28 cellular contexts compared by ENCODE assay signal in genomic region chr15:73947651-73948050, GRCh38. TPM values are rescaled to one million over a fixed set of nuclear protein-coding genes. Genes with fewer than 3 reads are reported as not detected.
DNase-seq lines count a peak whose midpoint lies in the region; ATAC-seq, FAIRE-seq and TF ChIP-seq lines count a peak whose summit lies in the region.
"Had no signal": no experiment of that assay in that cellular context is flagged by ENCODE, and none has a peak within 500 bp of the region (broad histone marks: within the 10 kb centered on the region; RNA-seq: fewer than 3 reads in every experiment).

No MANE protein-coding gene starts in this region.

- H3K4me1 ChIP-seq in ascending aorta (peaks cover 22 to 42% of the 10 kb centered on the region in 2 donors), kidney (ENCODE audit: control insufficient read depth in 1 of 2, insufficient read depth in 1 of 2, low read depth in 1 of 2, low read length in 2 of 2) (peaks cover 8 to 11% of the 10 kb centered on the region in 2 donors), smooth muscle cell (ENCODE audit: low read depth) (peaks cover 30% of the 10 kb centered on the region), aorta (ENCODE audit: control insufficient read depth in 1 of 2, insufficient read depth in 2 of 2, low read length in 2 of 2) (no peaks in the 10 kb centered on the region), adrenal gland (replicated peaks in 1 of 2) (peaks cover 17 to 20% of the 10 kb centered on the region in 2 donors)
- H3K4me1 ChIP-seq: HAP-1 had no signal

- H3K9ac ChIP-seq in kidney (ENCODE audit: low read length in 2 of 2) (no peak overlapping the region), smooth muscle cell (ENCODE audit: low read depth) (no peak overlapping the region)

- no peak for FAIRE-seq in kidney (lab: Jason Lieb, UNC)
- FAIRE-seq: GM12878 had no signal

- TF ChIP-seq POLR2A in adrenal gland (IDR thresholded peaks at IDR 0.05), result no peak

- intact Hi-C loops in ascending aorta (cut with DNase I) (no loop called here), kidney (cut with DNase I) (no loop called here), aorta (cut with DNase I) (loop anchor here in 1 of 2 donors (2.0 kb wide), 1 partner anchor 17 kb away; no protein-coding TSS in a partner anchor), adrenal gland (cut with DNase I) (no loop called here)

- ATAC-seq in aorta (ENCODE audit: low FRiP score) (no peak), HG03521 (IDR thresholded peaks at IDR 0.05; ENCODE audit: unreplicated experiment) (no peak)
- ATAC-seq: GM12878, GM23338 had no signal

- no peak overlapping the region for H3K4me2 ChIP-seq in smooth muscle cell
- H3K4me2 ChIP-seq: GM23338 had no signal

- H3K27me3 ChIP-seq in ascending aorta, result no peaks in the 10 kb centered on the region
- no peaks in the 10 kb centered on the region for H3K27me3 ChIP-seq in smooth muscle cell (ENCODE audit: low read depth)
- H3K27me3 ChIP-seq in aorta (ENCODE audit: control insufficient read depth in 1 of 2, insufficient read depth in 2 of 2, low read length in 1 of 2), result no peaks in the 10 kb centered on the region
- H3K27me3 ChIP-seq in adrenal gland, result no peaks in the 10 kb centered on the region

- no peak overlapping the region for H2AFZ ChIP-seq in smooth muscle cell (ENCODE audit: low read depth)
- H2AFZ ChIP-seq: GM23338 had no signal

- peaks cover 39 to 52% of the 10 kb centered on the region in 2 donors for H3K36me3 ChIP-seq in ascending aorta
- peaks cover 6 to 7% of the 10 kb centered on the region in 2 donors for H3K36me3 ChIP-seq in kidney (ENCODE audit: control insufficient read depth in 1 of 2, insufficient read depth in 2 of 2, low read length in 2 of 2)
- no peaks in the 10 kb centered on the region for H3K36me3 ChIP-seq in smooth muscle cell (ENCODE audit: low read depth)
- peaks cover 2 to 8% of the 10 kb centered on the region in 2 donors for H3K36me3 ChIP-seq in aorta (ENCODE audit: control insufficient read depth in 1 of 2, insufficient read depth in 2 of 2, low read length in 1 of 2)
- peaks cover 0 to 3% of the 10 kb centered on the region in 2 donors for H3K36me3 ChIP-seq in adrenal gland (replicated peaks in 1 of 2)

- H4K20me1 ChIP-seq in smooth muscle cell (ENCODE audit: low read depth), result no peaks in the 10 kb centered on the region

- TF ChIP-seq CTCF in ascending aorta (IDR thresholded peaks at IDR 0.05) (no peak), kidney (IDR thresholded peaks at IDR 0.05; ENCODE audit: borderline replicate concordance, extremely low read depth, insufficient read depth) (no peak), smooth muscle cell (IDR thresholded peaks at IDR 0.05; ENCODE audit: borderline replicate concordance, insufficient read depth, poor library complexity, severe bottlenecking) (no peak), adrenal gland (IDR thresholded peaks at IDR 0.05) (no peak)

- no peaks in the 10 kb centered on the region for H3K79me2 ChIP-seq in smooth muscle cell (ENCODE audit: low read depth)

- H3K4me3 ChIP-seq in ascending aorta (no peak overlapping the region), kidney (ENCODE audit: low read length in 2 of 2) (no peak overlapping the region), smooth muscle cell (no peak overlapping the region), aorta (ENCODE audit: low read length in 2 of 2) (no peak overlapping the region), adrenal gland (no peak overlapping the region)
- H3K4me3 ChIP-seq: GM12878, GM23338, HAP-1 had no signal

- no peaks in the 10 kb centered on the region for H3K9me3 ChIP-seq in ascending aorta
- no peaks in the 10 kb centered on the region for H3K9me3 ChIP-seq in kidney (ENCODE audit: control insufficient read depth in 1 of 2, low read length in 2 of 2)
- no peaks in the 10 kb centered on the region for H3K9me3 ChIP-seq in smooth muscle cell (replicated peaks; ENCODE audit: low read depth)
- H3K9me3 ChIP-seq in aorta (ENCODE audit: control insufficient read depth, low read length), result no peaks in the 10 kb centered on the region
- H3K9me3 ChIP-seq in adrenal gland (replicated peaks in 1 of 3), result no peaks in the 10 kb centered on the region
- H3K9me3 ChIP-seq: Caco-2, HAP-1 had no signal

- peak overlapping the region; percentile 90 to 93 for H3K27ac ChIP-seq in ascending aorta
- no peak overlapping the region for H3K27ac ChIP-seq in kidney (ENCODE audit: low read depth in 2 of 2, low read length in 2 of 2)
- H3K27ac ChIP-seq in smooth muscle cell (ENCODE audit: low read depth), result peak overlapping the region; percentile 67
- H3K27ac ChIP-seq in aorta (ENCODE audit: low read depth in 1 of 2, low read length in 2 of 2), result no peak overlapping the region
- H3K27ac ChIP-seq in adrenal gland, result no peak overlapping the region
- H3K27ac ChIP-seq: HL-60 had no signal

- DNase-seq in ascending aorta (ENCODE audit: low spot score in 2 of 2) (peak in 1 of 2 donors; percentile 50), kidney (peak; percentile 45), smooth muscle cell (lab: John Stamatoyannopoulos, UW; ENCODE audit: unreplicated experiment) (no peak), aorta (peak; percentile 21 to 61), adrenal gland (no peak), COLO829 (ENCODE audit: low spot score) (no peak)
- DNase-seq: C1 segment of cervical spinal cord; Caco-2; CD4-positive, alpha-beta memory T cell; DMS79; EL; GDM1; HFFc6; NCI-H1092; NCI-H1417 treated with DMSO at 0.1 percent for 48 hours; NCI-H1694 treated with DMSO at 0.1 percent for 48 hours; NCI-H2081; NCI-H2171; NCI-H226; NCI-H510A; NCI-H69; OCI-M1; SHP77 had no signal

- peaks cover 37% of the 10 kb centered on the region for H3F3A ChIP-seq in smooth muscle cell (ENCODE audit: low read depth)

- 99% methylated on average over 9 of the region's 9 CpGs for WGBS in smooth muscle cell (ENCODE audit: low lambda C conversion rate)
- 89 to 90% methylated on average over 9 of the region's 9 CpGs for WGBS in aorta, 2 donors
- WGBS in adrenal gland, 4 donors, result 89 to 95% (median 93%) methylated on average over 7 to 9 of the region's 9 CpGs

RNA-seq across cellular contexts. Expression of gene LOXL1, which starts 21.4 kb away (rescaled TPM):
- total RNA-seq in ascending aorta, result 260 TPM
- total RNA-seq in kidney, result 33.2 TPM
- 35.1 TPM for polyA plus RNA-seq in kidney (ENCODE audit: insufficient read depth, low read depth, low replicate concordance)
- 239 and 252 TPM in 2 replicates for total RNA-seq in smooth muscle cell
- 736 and 899 TPM in 2 replicates for polyA plus RNA-seq in smooth muscle cell
- 100 to 1,000 TPM; 108 to 115 TPM for total RNA-seq in aorta
- polyA plus RNA-seq in aorta, result 100 to 1,000 TPM in 1 of 2 donors, 10 to 100 TPM in 1; 49.0 to 138 TPM
- total RNA-seq in adrenal gland, result 10 to 100 TPM in 4 of 8 donors, 1 to 10 TPM in 4; 6.8 to 31.7 (median 10.9) TPM
- polyA plus RNA-seq in adrenal gland, result 10 to 100 TPM in 2 of 3 donors, 1 to 10 TPM in 1; 8.0 to 58.0 (median 22.5) TPM

RNA-seq across cellular contexts. Expression of gene STOML1, which starts 44.4 kb away (rescaled TPM):
- total RNA-seq in ascending aorta (15.3 TPM), kidney (22.2 TPM), smooth muscle cell (9.3 and 12.4 TPM in 2 replicates), aorta (10 to 100 TPM; 12.9 to 16.4 TPM), adrenal gland (10 to 100 TPM; 21.7 to 92.2 (median 32.4) TPM)
- polyA plus RNA-seq in kidney (ENCODE audit: insufficient read depth, low read depth, low replicate concordance) (15.0 TPM), smooth muscle cell (23.7 and 27.5 TPM in 2 replicates), aorta (10 to 100 TPM; 10.5 to 19.2 TPM), adrenal gland (10 to 100 TPM in 2 of 3 donors, 1 to 10 TPM in 1; 8.6 to 27.5 (median 23.9) TPM)

RNA-seq across cellular contexts. Expression of gene PML, which starts 46.9 kb away (rescaled TPM):
- total RNA-seq in ascending aorta (227 TPM), kidney (82.9 TPM), smooth muscle cell (21.6 and 34.1 TPM in 2 replicates), aorta (10 to 100 TPM; 72.6 to 91.9 TPM), adrenal gland (100 to 1,000 TPM in 1 of 8 donors, 10 to 100 TPM in 7; 27.3 to 103 (median 67.4) TPM)
- polyA plus RNA-seq in kidney (ENCODE audit: insufficient read depth, low read depth, low replicate concordance) (19.6 TPM), smooth muscle cell (33.7 and 39.4 TPM in 2 replicates), aorta (10 to 100 TPM in 1 of 2 donors, 1 to 10 TPM in 1; 8.6 to 45.5 TPM), adrenal gland (10 to 100 TPM; 10.5 to 44.1 (median 37.0) TPM)

Comparison
In these comparisons a context has a peak if more than half of its experiments do, and no peak if none do; other contexts are left out.
1. DNase-seq: peak in kidney (single experiment) and aorta (2 of 2); none in smooth muscle cell (single experiment), adrenal gland (0 of 7) and COLO829 (single experiment).
2. H3K27ac ChIP-seq: peak in ascending aorta (2 of 2) and smooth muscle cell (single experiment); none in kidney (0 of 2), aorta (0 of 2) and adrenal gland (0 of 5).